1 cellular context compared by ENCODE assay signal in the genomic region with DNA sequence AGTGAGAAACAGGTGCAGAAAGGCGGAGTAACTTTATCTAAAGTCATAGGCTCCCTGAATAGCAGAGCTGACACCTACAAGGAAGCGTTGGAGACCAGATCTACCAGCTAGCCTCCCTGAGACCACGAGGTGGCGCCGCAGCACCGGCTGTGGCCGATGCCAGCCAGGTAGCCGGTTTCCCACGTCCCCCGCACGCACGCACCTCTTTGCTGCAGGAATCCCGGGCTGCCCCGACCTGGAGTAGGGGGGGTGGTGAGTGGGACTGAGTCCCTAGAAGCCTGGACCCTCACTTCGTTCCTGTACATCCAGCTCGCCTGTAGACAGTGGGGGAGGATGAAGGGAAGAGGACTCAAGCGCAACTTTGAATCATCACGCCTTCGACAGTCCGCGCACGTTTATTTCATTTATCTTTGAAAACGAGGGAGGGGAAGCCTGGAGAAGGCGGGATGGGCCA.
TF ChIP-seq lines count a peak whose summit lies in the region.

No MANE protein-coding gene starts in this region.

TF ChIP-seq in K562, 482 proteins besides CTCF, POLR2A, EP300 and RAD21 (continued from another document):
- TF ChIP-seq MGA (IDR thresholded peaks at IDR 0.05), result peak; percentile 84
- no peak for TF ChIP-seq ZKSCAN1 (IDR thresholded peaks at IDR 0.05; ENCODE audit: low read depth, low read length)
- TF ChIP-seq, protein P1, sequence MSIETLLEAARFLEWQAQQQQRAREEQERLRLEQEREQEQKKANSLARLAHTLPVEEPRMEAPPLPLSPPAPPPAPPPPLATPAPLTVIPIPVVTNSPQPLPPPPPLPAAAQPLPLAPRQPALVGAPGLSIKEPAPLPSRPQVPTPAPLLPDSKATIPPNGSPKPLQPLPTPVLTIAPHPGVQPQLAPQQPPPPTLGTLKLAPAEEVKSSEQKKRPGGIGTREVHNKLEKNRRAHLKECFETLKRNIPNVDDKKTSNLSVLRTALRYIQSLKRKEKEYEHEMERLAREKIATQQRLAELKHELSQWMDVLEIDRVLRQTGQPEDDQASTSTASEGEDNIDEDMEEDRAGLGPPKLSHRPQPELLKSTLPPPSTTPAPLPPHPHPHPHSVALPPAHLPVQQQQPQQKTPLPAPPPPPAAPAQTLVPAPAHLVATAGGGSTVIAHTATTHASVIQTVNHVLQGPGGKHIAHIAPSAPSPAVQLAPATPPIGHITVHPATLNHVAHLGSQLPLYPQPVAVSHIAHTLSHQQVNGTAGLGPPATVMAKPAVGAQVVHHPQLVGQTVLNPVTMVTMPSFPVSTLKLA (conservative IDR thresholded peaks at IDR 0.05), result peak; percentile 55 to 75
- TF ChIP-seq NFE2L1 (tag; IDR thresholded peaks at IDR 0.05; ENCODE audit: borderline replicate concordance, low read depth), result no peak
- peak; percentile 90 for TF ChIP-seq L3MBTL2 (IDR thresholded peaks at IDR 0.05)
